9 cellular contexts compared by ENCODE assay signal in the genomic region with DNA sequence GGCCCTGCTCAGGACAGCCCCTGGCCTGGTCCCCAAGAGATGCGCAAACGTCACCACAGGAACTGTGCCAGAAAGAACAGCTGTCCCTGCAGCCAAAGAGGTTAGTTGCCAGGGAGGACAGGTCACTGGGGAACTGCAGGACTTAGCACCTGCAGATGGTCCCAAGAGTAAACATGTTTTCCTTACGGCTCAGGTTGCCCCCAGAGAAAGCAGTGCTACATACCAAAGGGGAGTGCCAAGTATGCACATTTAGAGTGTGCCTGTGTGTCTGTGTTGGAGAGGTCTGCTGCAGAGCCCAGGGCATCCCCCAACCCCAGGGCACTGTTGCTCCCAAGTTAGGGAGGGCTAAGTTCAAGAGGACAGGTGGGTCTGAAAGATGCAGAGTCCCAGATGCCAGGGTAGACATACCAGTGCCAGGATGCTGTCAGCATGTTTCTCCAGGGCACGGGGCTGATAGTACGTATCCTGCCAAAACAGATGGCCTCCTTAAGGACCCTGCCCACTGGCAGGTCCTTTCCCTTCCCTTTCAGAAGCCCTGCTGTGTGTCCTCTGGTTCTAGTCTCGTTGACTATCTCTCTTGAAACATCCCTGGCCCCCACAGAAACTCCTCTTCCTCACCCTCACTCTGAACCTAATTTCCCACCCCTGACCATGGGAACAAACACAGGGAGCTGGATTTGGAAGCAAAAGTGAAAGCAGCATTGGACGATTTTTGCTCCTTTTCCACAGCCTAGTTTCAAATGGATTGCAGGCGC. TPM values are rescaled to one million over a fixed set of nuclear protein-coding genes. Genes with fewer than 3 reads are reported as not detected.
DNase-seq lines count a peak whose midpoint lies in the region; TF ChIP-seq lines count a peak whose summit lies in the region.
"Had no signal": no experiment of that assay in that cellular context is flagged by ENCODE, and none has a peak within 500 bp of the region (broad histone marks: within the 10 kb centered on the region; RNA-seq: fewer than 3 reads in every experiment).

No MANE protein-coding gene starts in this region.

- H3K27me3 ChIP-seq in uterus: no peaks in the 10 kb centered on the region

- no peak for TF ChIP-seq CTCF in cardiac fibroblast (IDR thresholded peaks at IDR 0.05; ENCODE audit: low read depth, low read length)
- no peak for TF ChIP-seq CTCF in uterus (IDR thresholded peaks at IDR 0.05)

- DNase-seq in EH (ENCODE audit: low read depth) (peak; percentile 44), NCI-H2171 (lab: John Stamatoyannopoulos, UW) (peak; percentile 53), cardiac fibroblast (ENCODE audit: low read depth in 2 of 2) (peak in 1 of 2 donors; percentile 33), lung microvascular endothelial cell (ENCODE audit: low read depth in 2 of 2) (peak; percentile 55 to 61), uterus (no peak), HCEC 1CT (no peak), foreskin melanocyte (no peak)
- DNase-seq in stimulated activated CD4-positive, alpha-beta T cell treated with anti-CD3 and anti-CD28 coated beads, Interleukin-2, amount 100 ng/mL, for 24 hours: no peak

- peak overlapping the region; percentile 96 to 98 for H3K27ac ChIP-seq in uterus

- H3K4me3 ChIP-seq in cardiac fibroblast (replicated peaks in 1 of 2; ENCODE audit: low read depth in 2 of 2, low read length in 2 of 2) (peak overlapping the region; percentile 86 to 93), uterus (peak overlapping the region; percentile 79 to 82)

- H3K4me1 ChIP-seq in uterus: peaks cover 7 to 9% of the 10 kb centered on the region in 2 donors

- no peaks in the 10 kb centered on the region for H3K36me3 ChIP-seq in uterus

- TF ChIP-seq POLR2A in uterus (IDR thresholded peaks at IDR 0.05): no peak

- intact Hi-C loops in uterus (cut with DNase I; ENCODE audit: low total_unique reads): loop anchor here (5.0 kb wide), 1 partner anchor 935 kb away; no protein-coding TSS in a partner anchor

- no peaks in the 10 kb centered on the region for H3K9me3 ChIP-seq in uterus

RNA-seq across cellular contexts. Expression of gene ABHD16A, which starts 1.3 kb away (rescaled TPM):
- total RNA-seq in lung microvascular endothelial cell (41.2 and 69.8 TPM in 2 replicates), uterus (10 to 100 TPM; 25.9 to 50.9 (median 37.9) TPM)

RNA-seq across cellular contexts. Expression of gene LY6G6F, which starts 4.8 kb away (rescaled TPM):
- total RNA-seq in lung microvascular endothelial cell: not detected in 2 replicates
- total RNA-seq in uterus: not detected
- total RNA-seq: T-helper 1 cell treated with Interleukin-12 subunit alpha and Interleukin-12 subunit beta and Interleukin-4 antibody, amounts not matched to agents 30 ng/mL and 1 ng/mL, for 36 hours had no signal

RNA-seq across cellular contexts. Expression of gene LY6G6D, which starts 13.3 kb away (rescaled TPM):
- total RNA-seq in lung microvascular endothelial cell (not detected in 2 replicates), uterus (1 to 10 TPM in 1 of 4 donors, not detected in 3; 2.0 TPM)
- total RNA-seq: T-helper 1 cell treated with Interleukin-12 subunit alpha and Interleukin-12 subunit beta and Interleukin-4 antibody, amounts not matched to agents 30 ng/mL and 1 ng/mL, for 36 hours had no signal

RNA-seq across cellular contexts. Expression of gene LY6G6C, which starts 19.7 kb away (rescaled TPM):
- total RNA-seq in lung microvascular endothelial cell (not detected in 2 replicates), uterus (1 to 10 TPM in 1 of 4 donors, not detected in 3; 1.4 TPM)
- total RNA-seq: T-helper 1 cell treated with Interleukin-12 subunit alpha and Interleukin-12 subunit beta and Interleukin-4 antibody, amounts not matched to agents 30 ng/mL and 1 ng/mL, for 36 hours had no signal

RNA-seq across cellular contexts. Expression of gene LY6G5C, which starts 21.0 kb away (rescaled TPM):
- 1.4 and 1.7 TPM in 2 replicates for total RNA-seq in lung microvascular endothelial cell
- total RNA-seq in uterus: 1 to 10 TPM in 3 of 4 donors, not detected in 1; 1.0 to 4.4 (median 3.8) TPM

Comparison
In these comparisons a context has a peak if more than half of its experiments do, and no peak if none do; other contexts are left out.
1. DNase-seq: peak in EH (single experiment), NCI-H2171 (single experiment) and lung microvascular endothelial cell (2 of 2); none in uterus (0 of 2), HCEC 1CT (single experiment), stimulated activated CD4-positive, alpha-beta T cell treated with anti-CD3 and anti-CD28 coated beads, Interleukin-2, amount 100 ng/mL, for 24 hours (0 of 2) and foreskin melanocyte (single experiment).